In the genomic region with DNA sequence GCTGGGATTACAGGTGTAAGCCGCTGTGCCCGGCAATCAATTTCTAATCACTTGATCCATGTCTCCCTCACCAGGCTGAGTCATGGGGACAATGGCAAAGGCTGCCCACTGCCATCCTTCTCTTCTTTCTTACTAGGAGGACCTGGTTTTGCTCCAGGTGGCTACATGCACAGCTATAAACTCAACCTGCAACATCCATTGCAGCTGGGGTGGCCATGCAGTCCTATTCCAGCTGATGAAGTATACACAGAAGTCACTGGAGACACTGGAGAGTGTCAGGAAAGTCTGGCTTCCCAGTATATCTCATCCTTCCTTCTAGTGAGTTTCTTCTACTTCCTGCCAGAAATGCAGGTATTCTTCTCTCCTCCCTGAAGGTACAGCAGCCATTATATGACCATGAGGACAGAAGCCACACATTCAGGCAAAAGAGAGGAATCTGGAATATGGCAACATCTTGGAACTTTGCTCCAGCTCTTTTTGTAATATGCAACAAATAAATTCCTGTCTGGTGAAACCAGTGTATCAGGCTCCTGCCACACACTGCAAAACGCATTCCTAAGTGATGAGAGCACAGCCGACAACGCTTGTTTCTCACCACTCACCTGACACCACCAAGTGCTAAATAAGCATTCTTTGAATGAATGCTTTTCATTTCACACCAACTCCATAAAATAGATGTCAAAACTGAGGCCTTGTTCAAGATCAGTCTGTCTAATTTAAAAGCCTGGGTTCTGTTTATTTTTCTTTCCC, we compare ENCODE assay signal across 8 cellular contexts. TPM values are rescaled to one million over a fixed set of nuclear protein-coding genes. Genes with fewer than 3 reads are reported as not detected.
DNase-seq lines count a peak whose midpoint lies in the region; ATAC-seq, FAIRE-seq and TF ChIP-seq lines count a peak whose summit lies in the region.
"Had no signal": no experiment of that assay in that cellular context is flagged by ENCODE, and none has a peak within 500 bp of the region (broad histone marks: within the 10 kb centered on the region; RNA-seq: fewer than 3 reads in every experiment).

No MANE protein-coding gene starts in this region.

- peaks cover 84% of the 10 kb centered on the region for H3K4me1 ChIP-seq in body of pancreas
- peaks cover 13 to 30% (median 23%) of the 10 kb centered on the region in 4 donors for H3K4me1 ChIP-seq in transverse colon

- ATAC-seq in body of pancreas, result peak; percentile 69
- no peak for ATAC-seq in HG03175 (IDR thresholded peaks at IDR 0.05; ENCODE audit: unreplicated experiment)

- in situ Hi-C loops in transverse colon (cut with MboI; ENCODE audit: low pct_ligation_motif_present in 1 of 4, low pct_unique_long_range_greater_than_20kb in 1 of 4, low sequenced_read_pairs in 3 of 4), result loop anchor here in 1 of 4 donors (25.0 kb wide), 1 partner anchor 605 kb away; no protein-coding TSS in a partner anchor

- H3K4me3 ChIP-seq in body of pancreas, result no peak overlapping the region
- no peak overlapping the region for H3K4me3 ChIP-seq in transverse colon
- H3K4me3 ChIP-seq in dorsolateral prefrontal cortex, result no peak overlapping the region

- no peak for TF ChIP-seq EP300 in transverse colon (IDR thresholded peaks at IDR 0.05; ENCODE audit: low read depth)

- intact Hi-C loops in body of pancreas (cut with DNase I), result no loop called here
- intact Hi-C loops in transverse colon (cut with DNase I; ENCODE audit: low total_unique reads), result no loop called here
- intact Hi-C loops in dorsolateral prefrontal cortex (cut with DNase I), result no loop called here

- H3K9me3 ChIP-seq in body of pancreas, result no peaks in the 10 kb centered on the region
- no peaks in the 10 kb centered on the region for H3K9me3 ChIP-seq in transverse colon

- peak; percentile 84 for DNase-seq in HS-27A (ENCODE audit: low read depth)
- peak; percentile 78 to 89 (median 88) for DNase-seq in body of pancreas
- DNase-seq in transverse colon, result peak; percentile 44
- DNase-seq in SK-N-DZ (ENCODE audit: low spot score), result no peak
- no peak for DNase-seq in dorsolateral prefrontal cortex

- FAIRE-seq in islet of Langerhans (lab: Jason Lieb, UNC), result peak; percentile 89

- no peaks in the 10 kb centered on the region for H3K36me3 ChIP-seq in body of pancreas (replicated peaks in 1 of 2; ENCODE audit: insufficient read depth in 1 of 2, low read depth in 2 of 2)
- H3K36me3 ChIP-seq in transverse colon, result no peaks in the 10 kb centered on the region

- TF ChIP-seq CTCF in body of pancreas (IDR thresholded peaks at IDR 0.05) (no peak), transverse colon (IDR thresholded peaks at IDR 0.05) (no peak), dorsolateral prefrontal cortex (IDR thresholded peaks at IDR 0.05 in 54 of 56, conservative IDR thresholded peaks at IDR 0.05 in 2 of 56; ENCODE audit: low read depth in 1 of 56, partially characterized antibody in 56 of 56) (no peak)

- H3K27me3 ChIP-seq in body of pancreas (no peaks in the 10 kb centered on the region), transverse colon (no peaks in the 10 kb centered on the region), dorsolateral prefrontal cortex (peaks cover 0 to 5% (median 0%) of the 10 kb centered on the region in 45 donors)

- 33 to 42% methylated on average over 3 to 5 of the region's 5 CpGs for WGBS in body of pancreas, 2 donors
- WGBS in transverse colon (ENCODE audit: low coverage in 1 of 2), 2 donors, result 57% methylated on average over 5 of the region's 5 CpGs; no CpG with 5 or more reads in 1 of the 2 donors

- H3K27ac ChIP-seq in body of pancreas, result peak overlapping the region; percentile 75 to 97 (median 91)
- H3K27ac ChIP-seq in transverse colon, result peak overlapping the region in 1 of 4 donors; percentile 19
- no peak overlapping the region for H3K27ac ChIP-seq in dorsolateral prefrontal cortex
- H3K27ac ChIP-seq: VCaP had no signal

- TF ChIP-seq POLR2A in body of pancreas (IDR thresholded peaks at IDR 0.05), result peak in 1 of 3 donors; percentile 33
- TF ChIP-seq POLR2A in transverse colon (IDR thresholded peaks at IDR 0.05), result no peak

RNA-seq across cellular contexts. Expression of a gene that starts 32.3 kb away (rescaled TPM):
- total RNA-seq in body of pancreas (100 to 1,000 TPM in 1 of 2 donors, 10 to 100 TPM in 1; 69.0 to 183 TPM), transverse colon (not detected), dorsolateral prefrontal cortex (1 to 10 TPM in 23 of 120 experiments, under 1 TPM in 54, not detected in 43; 0.25 to 2.4 (median 0.74) TPM)
- not detected in 2 replicates for polyA plus RNA-seq in SK-N-DZ (2014; cell fraction: cytosol; rRNA removed)
- not detected in 2 replicates for polyA plus RNA-seq in SK-N-DZ (2014; cell fraction: nucleus; rRNA removed)

RNA-seq across cellular contexts. Expression of a gene that starts 52.3 kb away (rescaled TPM):
- total RNA-seq in body of pancreas (10 to 100 TPM; 12.2 to 21.5 TPM), transverse colon (not detected), dorsolateral prefrontal cortex (10 to 100 TPM; 15.0 to 58.0 (median 33.8) TPM)
- polyA plus RNA-seq in SK-N-DZ (2014; cell fraction: cytosol; rRNA removed), result 0.10 and 0.31 TPM in 2 replicates
- polyA plus RNA-seq in SK-N-DZ (2014; cell fraction: nucleus; rRNA removed), result not detected in 2 replicates

Comparison
In these comparisons a context has a peak if more than half of its experiments do, and no peak if none do; other contexts are left out.
1. DNase-seq: peak in HS-27A (single experiment), body of pancreas (4 of 4) and transverse colon (single experiment); none in SK-N-DZ (single experiment) and dorsolateral prefrontal cortex (0 of 10).
2. H3K27ac ChIP-seq: peak in body of pancreas (4 of 4); none in dorsolateral prefrontal cortex (0 of 59).
3. RNA of a gene that starts 32.3 kb away (total RNA-seq): 69.0 to 183 TPM in body of pancreas; 0.25 to 2.4 TPM in dorsolateral prefrontal cortex and not detected in transverse colon; every median in the first group is over 10 times any median in the second.
4. RNA of a gene that starts 52.3 kb away (total RNA-seq): 15.0 to 58.0 TPM in dorsolateral prefrontal cortex and 12.2 to 21.5 TPM in body of pancreas; not detected in transverse colon; every median in the first group is over 10 times any median in the second.